Comparison of ENCODE assay signal across 2 cellular contexts in the genomic region with DNA sequence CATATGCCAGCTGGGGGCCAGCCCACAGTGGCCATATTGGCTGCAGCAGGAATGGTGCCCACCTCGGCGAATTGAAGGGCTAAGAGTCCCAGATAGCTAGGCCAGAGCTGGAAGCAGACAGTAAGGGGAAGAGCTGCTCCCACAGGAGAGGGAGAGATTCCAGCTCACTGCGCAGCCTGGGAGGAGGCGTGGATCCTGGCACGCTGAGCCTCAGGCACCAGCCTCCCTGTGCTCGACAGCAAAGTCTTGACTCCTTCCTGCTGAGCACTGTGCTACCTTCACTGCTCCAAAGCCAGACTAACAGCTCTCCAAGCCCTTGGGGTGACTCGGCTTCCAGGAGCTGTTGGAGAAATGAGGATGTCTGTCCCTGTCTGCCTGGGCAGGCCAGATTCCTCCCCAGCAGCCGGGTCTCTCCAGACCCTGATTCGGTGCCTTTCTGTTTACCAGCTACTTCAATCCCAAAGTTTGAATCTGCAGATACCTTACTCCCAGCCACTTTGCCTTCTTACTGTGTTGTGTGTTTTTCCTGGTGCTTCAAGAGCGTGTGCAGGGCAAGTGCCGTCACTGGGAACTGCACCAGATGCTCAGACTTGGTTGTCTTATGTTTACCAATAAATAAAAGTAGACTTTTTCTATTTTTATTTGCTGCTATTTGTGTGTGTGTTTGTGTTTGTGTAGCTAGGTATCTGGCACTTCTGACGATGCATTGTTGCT.
TF ChIP-seq lines count a peak whose summit lies in the region.

No MANE protein-coding gene starts in this region.

TF ChIP-seq in WTC11, 78 proteins besides CTCF, POLR2A, EP300 and RAD21 (continued from another document):
- TF ChIP-seq, protein P1, sequence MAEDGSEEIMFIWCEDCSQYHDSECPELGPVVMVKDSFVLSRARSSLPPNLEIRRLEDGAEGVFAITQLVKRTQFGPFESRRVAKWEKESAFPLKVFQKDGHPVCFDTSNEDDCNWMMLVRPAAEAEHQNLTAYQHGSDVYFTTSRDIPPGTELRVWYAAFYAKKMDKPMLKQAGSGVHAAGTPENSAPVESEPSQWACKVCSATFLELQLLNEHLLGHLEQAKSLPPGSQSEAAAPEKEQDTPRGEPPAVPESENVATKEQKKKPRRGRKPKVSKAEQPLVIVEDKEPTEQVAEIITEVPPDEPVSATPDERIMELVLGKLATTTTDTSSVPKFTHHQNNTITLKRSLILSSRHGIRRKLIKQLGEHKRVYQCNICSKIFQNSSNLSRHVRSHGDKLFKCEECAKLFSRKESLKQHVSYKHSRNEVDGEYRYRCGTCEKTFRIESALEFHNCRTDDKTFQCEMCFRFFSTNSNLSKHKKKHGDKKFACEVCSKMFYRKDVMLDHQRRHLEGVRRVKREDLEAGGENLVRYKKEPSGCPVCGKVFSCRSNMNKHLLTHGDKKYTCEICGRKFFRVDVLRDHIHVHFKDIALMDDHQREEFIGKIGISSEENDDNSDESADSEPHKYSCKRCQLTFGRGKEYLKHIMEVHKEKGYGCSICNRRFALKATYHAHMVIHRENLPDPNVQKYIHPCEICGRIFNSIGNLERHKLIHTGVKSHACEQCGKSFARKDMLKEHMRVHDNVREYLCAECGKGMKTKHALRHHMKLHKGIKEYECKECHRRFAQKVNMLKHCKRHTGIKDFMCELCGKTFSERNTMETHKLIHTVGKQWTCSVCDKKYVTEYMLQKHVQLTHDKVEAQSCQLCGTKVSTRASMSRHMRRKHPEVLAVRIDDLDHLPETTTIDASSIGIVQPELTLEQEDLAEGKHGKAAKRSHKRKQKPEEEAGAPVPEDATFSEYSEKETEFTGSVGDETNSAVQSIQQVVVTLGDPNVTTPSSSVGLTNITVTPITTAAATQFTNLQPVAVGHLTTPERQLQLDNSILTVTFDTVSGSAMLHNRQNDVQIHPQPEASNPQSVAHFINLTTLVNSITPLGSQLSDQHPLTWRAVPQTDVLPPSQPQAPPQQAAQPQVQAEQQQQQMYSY (CRISPR knock-in tag; IDR thresholded peaks at IDR 0.05): no peak
- TF ChIP-seq ZNF396 (CRISPR knock-in tag; IDR thresholded peaks at IDR 0.05; ENCODE audit: borderline replicate concordance): no peak
- no peak for TF ChIP-seq OVOL2 (CRISPR knock-in tag; IDR thresholded peaks at IDR 0.05; ENCODE audit: borderline replicate concordance)
- TF ChIP-seq, protein P2, sequence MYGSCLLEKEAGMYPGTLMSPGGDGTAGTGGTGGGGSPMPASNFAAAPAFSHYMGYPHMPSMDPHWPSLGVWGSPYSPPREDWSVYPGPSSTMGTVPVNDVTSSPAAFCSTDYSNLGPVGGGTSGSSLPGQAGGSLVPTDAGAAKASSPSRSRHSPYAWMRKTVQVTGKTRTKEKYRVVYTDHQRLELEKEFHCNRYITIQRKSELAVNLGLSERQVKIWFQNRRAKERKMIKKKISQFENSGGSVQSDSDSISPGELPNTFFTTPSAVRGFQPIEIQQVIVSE (CRISPR knock-in tag; IDR thresholded peaks at IDR 0.05; ENCODE audit: borderline replicate concordance): no peak
- TF ChIP-seq SP1 (CRISPR knock-in tag; conservative IDR thresholded peaks at IDR 0.05): no peak

TF ChIP-seq in HepG2, 621 proteins besides CTCF, POLR2A, EP300 and RAD21 (continued from another document):
- TF ChIP-seq, protein P3, sequence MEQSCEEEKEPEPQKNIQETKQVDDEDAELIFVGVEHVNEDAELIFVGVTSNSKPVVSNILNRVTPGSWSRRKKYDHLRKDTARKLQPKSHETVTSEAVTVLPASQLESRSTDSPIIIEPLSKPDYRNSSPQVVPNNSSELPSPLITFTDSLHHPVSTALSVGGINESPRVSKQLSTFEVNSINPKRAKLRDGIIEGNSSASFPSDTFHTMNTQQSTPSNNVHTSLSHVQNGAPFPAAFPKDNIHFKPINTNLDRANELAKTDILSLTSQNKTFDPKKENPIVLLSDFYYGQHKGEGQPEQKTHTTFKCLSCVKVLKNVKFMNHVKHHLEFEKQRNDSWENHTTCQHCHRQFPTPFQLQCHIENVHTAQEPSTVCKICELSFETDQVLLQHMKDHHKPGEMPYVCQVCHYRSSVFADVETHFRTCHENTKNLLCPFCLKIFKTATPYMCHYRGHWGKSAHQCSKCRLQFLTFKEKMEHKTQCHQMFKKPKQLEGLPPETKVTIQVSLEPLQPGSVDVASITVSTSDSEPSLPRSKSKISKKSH (CRISPR knock-in tag; IDR thresholded peaks at IDR 0.05; ENCODE audit: borderline replicate concordance): no peak
- TF ChIP-seq MAZ (IDR thresholded peaks at IDR 0.05; ENCODE audit: borderline replicate concordance, low read depth, low read length): no peak
- no peak for TF ChIP-seq MAZ (CRISPR knock-in tag; IDR thresholded peaks at IDR 0.05; ENCODE audit: low read depth)
- 0 out of 2 replicates have a peak, but pooled peaks have one; percentile 16 for TF ChIP-seq ERF (CRISPR knock-in tag; IDR thresholded peaks at IDR 0.05)
- TF ChIP-seq, protein P4, sequence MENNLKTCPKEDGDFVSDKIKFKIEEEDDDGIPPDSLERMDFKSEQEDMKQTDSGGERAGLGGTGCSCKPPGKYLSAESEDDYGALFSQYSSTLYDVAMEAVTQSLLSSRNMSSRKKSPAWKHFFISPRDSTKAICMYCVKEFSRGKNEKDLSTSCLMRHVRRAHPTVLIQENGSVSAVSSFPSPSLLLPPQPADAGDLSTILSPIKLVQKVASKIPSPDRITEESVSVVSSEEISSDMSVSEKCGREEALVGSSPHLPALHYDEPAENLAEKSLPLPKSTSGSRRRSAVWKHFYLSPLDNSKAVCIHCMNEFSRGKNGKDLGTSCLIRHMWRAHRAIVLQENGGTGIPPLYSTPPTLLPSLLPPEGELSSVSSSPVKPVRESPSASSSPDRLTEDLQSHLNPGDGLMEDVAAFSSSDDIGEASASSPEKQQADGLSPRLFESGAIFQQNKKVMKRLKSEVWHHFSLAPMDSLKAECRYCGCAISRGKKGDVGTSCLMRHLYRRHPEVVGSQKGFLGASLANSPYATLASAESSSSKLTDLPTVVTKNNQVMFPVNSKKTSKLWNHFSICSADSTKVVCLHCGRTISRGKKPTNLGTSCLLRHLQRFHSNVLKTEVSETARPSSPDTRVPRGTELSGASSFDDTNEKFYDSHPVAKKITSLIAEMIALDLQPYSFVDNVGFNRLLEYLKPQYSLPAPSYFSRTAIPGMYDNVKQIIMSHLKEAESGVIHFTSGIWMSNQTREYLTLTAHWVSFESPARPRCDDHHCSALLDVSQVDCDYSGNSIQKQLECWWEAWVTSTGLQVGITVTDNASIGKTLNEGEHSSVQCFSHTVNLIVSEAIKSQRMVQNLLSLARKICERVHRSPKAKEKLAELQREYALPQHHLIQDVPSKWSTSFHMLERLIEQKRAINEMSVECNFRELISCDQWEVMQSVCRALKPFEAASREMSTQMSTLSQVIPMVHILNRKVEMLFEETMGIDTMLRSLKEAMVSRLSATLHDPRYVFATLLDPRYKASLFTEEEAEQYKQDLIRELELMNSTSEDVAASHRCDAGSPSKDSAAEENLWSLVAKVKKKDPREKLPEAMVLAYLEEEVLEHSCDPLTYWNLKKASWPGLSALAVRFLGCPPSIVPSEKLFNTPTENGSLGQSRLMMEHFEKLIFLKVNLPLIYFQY (CRISPR knock-in tag; IDR thresholded peaks at IDR 0.05; ENCODE audit: borderline replicate concordance): no peak
- 0 out of 2 replicates have a peak, but pooled peaks have one; percentile 64 for TF ChIP-seq ZNF83 (CRISPR knock-in tag; IDR thresholded peaks at IDR 0.05; ENCODE audit: borderline replicate concordance)
- no peak for TF ChIP-seq RBFOX2 (IDR thresholded peaks at IDR 0.05; ENCODE audit: low read depth, low read length)
- no peak for TF ChIP-seq ZNF367 (CRISPR knock-in tag; IDR thresholded peaks at IDR 0.05; ENCODE audit: borderline replicate concordance)
- TF ChIP-seq TBX2 (CRISPR knock-in tag; IDR thresholded peaks at IDR 0.05; ENCODE audit: borderline replicate concordance): 0 out of 2 replicates have a peak, but pooled peaks have one; percentile 31
- TF ChIP-seq, protein P5, sequence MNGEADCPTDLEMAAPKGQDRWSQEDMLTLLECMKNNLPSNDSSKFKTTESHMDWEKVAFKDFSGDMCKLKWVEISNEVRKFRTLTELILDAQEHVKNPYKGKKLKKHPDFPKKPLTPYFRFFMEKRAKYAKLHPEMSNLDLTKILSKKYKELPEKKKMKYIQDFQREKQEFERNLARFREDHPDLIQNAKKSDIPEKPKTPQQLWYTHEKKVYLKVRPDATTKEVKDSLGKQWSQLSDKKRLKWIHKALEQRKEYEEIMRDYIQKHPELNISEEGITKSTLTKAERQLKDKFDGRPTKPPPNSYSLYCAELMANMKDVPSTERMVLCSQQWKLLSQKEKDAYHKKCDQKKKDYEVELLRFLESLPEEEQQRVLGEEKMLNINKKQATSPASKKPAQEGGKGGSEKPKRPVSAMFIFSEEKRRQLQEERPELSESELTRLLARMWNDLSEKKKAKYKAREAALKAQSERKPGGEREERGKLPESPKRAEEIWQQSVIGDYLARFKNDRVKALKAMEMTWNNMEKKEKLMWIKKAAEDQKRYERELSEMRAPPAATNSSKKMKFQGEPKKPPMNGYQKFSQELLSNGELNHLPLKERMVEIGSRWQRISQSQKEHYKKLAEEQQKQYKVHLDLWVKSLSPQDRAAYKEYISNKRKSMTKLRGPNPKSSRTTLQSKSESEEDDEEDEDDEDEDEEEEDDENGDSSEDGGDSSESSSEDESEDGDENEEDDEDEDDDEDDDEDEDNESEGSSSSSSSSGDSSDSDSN (CRISPR knock-in tag; IDR thresholded peaks at IDR 0.05): 0 out of 2 replicates have a peak, but pooled peaks have one; percentile 26
